17 cellular contexts compared by ENCODE assay signal in genomic region chr2:98458667-98459380, GRCh38. TPM values are rescaled to one million over a fixed set of nuclear protein-coding genes. Genes with fewer than 3 reads are reported as not detected.
DNase-seq lines count a peak whose midpoint lies in the region; ATAC-seq, FAIRE-seq and TF ChIP-seq lines count a peak whose summit lies in the region.
"Had no signal": no experiment of that assay in that cellular context is flagged by ENCODE, and none has a peak within 500 bp of the region (broad histone marks: within the 10 kb centered on the region; RNA-seq: fewer than 3 reads in every experiment).

No MANE protein-coding gene starts in this region.

- no peak overlapping the region for H2AFZ ChIP-seq in MM.1S (ENCODE audit: low read length)

- FAIRE-seq in bronchial epithelial cell (lab: Jason Lieb, UNC): no peak
- FAIRE-seq: HepG2, pancreas, RCC 7860 had no signal

- intact Hi-C loops in activated CD4-positive, alpha-beta T cell treated with anti-CD3 and anti-CD28 coated beads, Interleukin-2, amount 10 ng/mL, durations not matched to agents 24 days and 14 days (cut with micrococcal nuclease): no loop called here
- intact Hi-C loops in sigmoid colon (cut with DNase I): loop anchor here (5.0 kb wide), 1 partner anchor 43 kb away; no protein-coding TSS in a partner anchor

- no peak for TF ChIP-seq EP300 in sigmoid colon (IDR thresholded peaks at IDR 0.05)

- TF ChIP-seq CTCF in MM.1S (IDR thresholded peaks at IDR 0.05; ENCODE audit: low read length) (no peak), bronchial epithelial cell (IDR thresholded peaks at IDR 0.05; ENCODE audit: insufficient read depth, low read length, severe bottlenecking) (no peak), sigmoid colon (IDR thresholded peaks at IDR 0.05) (no peak), omental fat pad (IDR thresholded peaks at IDR 0.05) (no peak)

- H3K79me2 ChIP-seq in MM.1S (ENCODE audit: low read length): peaks cover 91% of the 10 kb centered on the region

- H3K27me3 Mint-ChIP-seq in activated CD4-positive, alpha-beta T cell treated with anti-CD3 and anti-CD28 coated beads, Interleukin-2, amount 10 ng/mL, durations not matched to agents 24 days and 14 days: no peaks in the 10 kb centered on the region
- H3K27me3 Mint-ChIP-seq: memory B cell had no signal

- H3K9ac ChIP-seq in MM.1S (ENCODE audit: low read length): peak overlapping the region; percentile 92

- peaks cover 93% of the 10 kb centered on the region for H3F3A ChIP-seq in MM.1S (ENCODE audit: insufficient read depth, low read length)

- peak overlapping the region; percentile 66 for H3K4me3 Mint-ChIP-seq in activated CD4-positive, alpha-beta T cell treated with anti-CD3 and anti-CD28 coated beads, Interleukin-2, amount 10 ng/mL, durations not matched to agents 24 days and 14 days
- H3K4me3 Mint-ChIP-seq: memory B cell had no signal

- peak overlapping the region; percentile 86 for H3K4me2 ChIP-seq in MM.1S (ENCODE audit: low read depth, low read length)

- H3K4me1 Mint-ChIP-seq in activated CD4-positive, alpha-beta T cell treated with anti-CD3 and anti-CD28 coated beads, Interleukin-2, amount 10 ng/mL, durations not matched to agents 24 days and 14 days: peaks cover 82% of the 10 kb centered on the region

- H3K36me3 ChIP-seq in MM.1S (replicated peaks; ENCODE audit: insufficient read depth, low read length) (peaks cover 3% of the 10 kb centered on the region; the same call in 1 of the 2 replicates), bronchial epithelial cell (ENCODE audit: control insufficient read depth, insufficient read depth, low read length) (peaks cover 1% of the 10 kb centered on the region), sigmoid colon (no peaks in the 10 kb centered on the region)
- H3K36me3 ChIP-seq: pancreas, transverse colon had no signal

- no peaks in the 10 kb centered on the region for H3K9me2 ChIP-seq in MM.1S (replicated peaks; ENCODE audit: insufficient read depth, low read length)

- H3K9me3 ChIP-seq in MM.1S (replicated peaks; ENCODE audit: insufficient read depth, low read length): no peaks in the 10 kb centered on the region
- no peaks in the 10 kb centered on the region for H3K9me3 ChIP-seq in sigmoid colon
- H3K9me3 ChIP-seq: pancreas, transverse colon had no signal

- DNase-seq in activated CD4-positive, alpha-beta T cell treated with anti-CD3 and anti-CD28 coated beads, Interleukin-2, amount 10 ng/mL, durations not matched to agents 24 days and 14 days: no peak
- no peak for DNase-seq in activated CD4-positive, alpha-beta T cell treated with anti-CD3 and anti-CD28 coated beads, Interleukin-2, amount 50 U/mL, for 48 hours
- peak; percentile 13 for DNase-seq in MM.1S
- peak; percentile 30 for DNase-seq in bronchial epithelial cell (ENCODE audit: low read depth)
- DNase-seq in sigmoid colon: peak; percentile 44
- DNase-seq in omental fat pad (ENCODE audit: low spot score): no peak
- DNase-seq in NCI-H2196 (lab: John Stamatoyannopoulos, UW; ENCODE audit: unreplicated experiment): no peak
- no peak for DNase-seq in stimulated activated CD4-positive, alpha-beta T cell treated with anti-CD3 and anti-CD28 coated beads, Interleukin-1b, Interleukin-23, amount 100 ng/mL, for 48 hours
- DNase-seq: anterior cingulate cortex, DMS53, NCI-H1105 treated with DMSO at 0.1 percent for 48 hours, NCI-H510A treated with DMSO at 0.1 percent for 48 hours, pancreas, transverse colon had no signal

- H3K36me3 Mint-ChIP-seq in activated CD4-positive, alpha-beta T cell treated with anti-CD3 and anti-CD28 coated beads, Interleukin-2, amount 10 ng/mL, durations not matched to agents 24 days and 14 days (ENCODE audit: low read depth): peaks cover 26% of the 10 kb centered on the region

- peak overlapping the region; percentile 94 for H3K27ac Mint-ChIP-seq in activated CD4-positive, alpha-beta T cell treated with anti-CD3 and anti-CD28 coated beads, Interleukin-2, amount 10 ng/mL, durations not matched to agents 24 days and 14 days
- H3K27ac Mint-ChIP-seq: memory B cell had no signal

- H3K9me3 Mint-ChIP-seq in activated CD4-positive, alpha-beta T cell treated with anti-CD3 and anti-CD28 coated beads, Interleukin-2, amount 10 ng/mL, durations not matched to agents 24 days and 14 days: no peaks in the 10 kb centered on the region
- H3K9me3 Mint-ChIP-seq: memory B cell had no signal

- peaks cover 88% of the 10 kb centered on the region for H3K4me1 ChIP-seq in MM.1S (ENCODE audit: low read length)
- peaks cover 0 to 95% (median 82%) of the 10 kb centered on the region in 4 donors for H3K4me1 ChIP-seq in sigmoid colon

- no peak for TF ChIP-seq POLR2A in sigmoid colon (IDR thresholded peaks at IDR 0.05)

- H3K4me3 ChIP-seq in MM.1S (ENCODE audit: low read length) (no peak overlapping the region), bronchial epithelial cell (ENCODE audit: low read depth, low read length) (no peak overlapping the region), sigmoid colon (no peak overlapping the region)
- H3K4me3 ChIP-seq: pancreas, transverse colon had no signal

- H3K27ac ChIP-seq in MM.1S (ENCODE audit: low read length) (peak overlapping the region; percentile 99), sigmoid colon (peak overlapping the region in 2 of 4 donors; percentile 73 to 76)
- H3K27ac ChIP-seq: pancreas had no signal

- H4K20me1 ChIP-seq in MM.1S (ENCODE audit: insufficient read depth, low read length): no peaks in the 10 kb centered on the region

- 94 to 95% methylated on average over 14 of the region's 14 CpGs for WGBS in sigmoid colon, 2 donors

- no peaks in the 10 kb centered on the region for H3K27me3 ChIP-seq in MM.1S (replicated peaks; ENCODE audit: insufficient read depth, low read length)
- H3K27me3 ChIP-seq in bronchial epithelial cell (ENCODE audit: control insufficient read depth, insufficient read depth, low read length): no peaks in the 10 kb centered on the region
- H3K27me3 ChIP-seq in sigmoid colon: no peaks in the 10 kb centered on the region
- H3K27me3 ChIP-seq: pancreas, transverse colon had no signal

- no peak for ATAC-seq in omental fat pad (ENCODE audit: low FRiP score)
- ATAC-seq: HepG2 had no signal

RNA-seq across cellular contexts. Expression of gene INPP4A, which starts 14.2 kb away (rescaled TPM):
- 40.2 and 45.0 TPM in 2 replicates for total RNA-seq in activated CD4-positive, alpha-beta T cell treated with anti-CD3 and anti-CD28 coated beads, Interleukin-2, amount 10 ng/mL, durations not matched to agents 24 days and 14 days
- total RNA-seq in bronchial epithelial cell (18.2 and 23.8 TPM in 2 replicates), sigmoid colon (10 to 100 TPM; 30.4 to 49.9 (median 39.9) TPM), omental fat pad (10 to 100 TPM; 19.6 to 32.2 (median 28.0) TPM)
- polyA plus RNA-seq in sigmoid colon: 10 to 100 TPM in 1 of 3 donors, 1 to 10 TPM in 2; 1.8 to 12.2 (median 2.3) TPM

Comparison
In these comparisons a context has a peak if more than half of its experiments do, and no peak if none do; other contexts are left out.
1. DNase-seq: peak in MM.1S (single experiment), bronchial epithelial cell (single experiment) and sigmoid colon (single experiment); none in activated CD4-positive, alpha-beta T cell treated with anti-CD3 and anti-CD28 coated beads, Interleukin-2, amount 10 ng/mL, durations not matched to agents 24 days and 14 days (single experiment), activated CD4-positive, alpha-beta T cell treated with anti-CD3 and anti-CD28 coated beads, Interleukin-2, amount 50 U/mL, for 48 hours (0 of 2), omental fat pad (single experiment), NCI-H2196 (single experiment) and stimulated activated CD4-positive, alpha-beta T cell treated with anti-CD3 and anti-CD28 coated beads, Interleukin-1b, Interleukin-23, amount 100 ng/mL, for 48 hours (single experiment).